1 cellular context compared by ENCODE assay signal in genomic region chr5:62977641-62978040, GRCh38.
TF ChIP-seq lines count a peak whose summit lies in the region.

No MANE protein-coding gene starts in this region.

TF ChIP-seq in H1, 55 proteins besides CTCF, POLR2A, EP300 and RAD21:
- peak; percentile 14; the same call in 1 of the 2 replicates for TF ChIP-seq SP1 (IDR thresholded peaks at IDR 0.05; ENCODE audit: low read depth, low read length)
- TF ChIP-seq RNF2 (IDR thresholded peaks at IDR 0.05; ENCODE audit: borderline replicate concordance, low read depth, low read length, missing control alignments, poor library complexity, severe bottlenecking) = no peak
- peak; percentile 73 for TF ChIP-seq E2F6 (IDR thresholded peaks at IDR 0.05)
- no peak for TF ChIP-seq CEBPB (IDR thresholded peaks at IDR 0.05; ENCODE audit: low read depth, low read length)
- no peak for TF ChIP-seq CHD2 (IDR thresholded peaks at IDR 0.05; ENCODE audit: low read length)
- TF ChIP-seq TEAD4 (IDR thresholded peaks at IDR 0.05; ENCODE audit: low read depth, low read length) = peak; percentile 55
- peak; percentile 91 for TF ChIP-seq MAX (IDR thresholded peaks at IDR 0.05)
- no peak for TF ChIP-seq NRF1 (IDR thresholded peaks at IDR 0.05; ENCODE audit: low read depth, low read length)
- no peak for TF ChIP-seq ATF3 (IDR thresholded peaks at IDR 0.05; ENCODE audit: insufficient read depth, low read depth, low read length)
